ENCODE assay signal across 26 cellular contexts in the genomic region with DNA sequence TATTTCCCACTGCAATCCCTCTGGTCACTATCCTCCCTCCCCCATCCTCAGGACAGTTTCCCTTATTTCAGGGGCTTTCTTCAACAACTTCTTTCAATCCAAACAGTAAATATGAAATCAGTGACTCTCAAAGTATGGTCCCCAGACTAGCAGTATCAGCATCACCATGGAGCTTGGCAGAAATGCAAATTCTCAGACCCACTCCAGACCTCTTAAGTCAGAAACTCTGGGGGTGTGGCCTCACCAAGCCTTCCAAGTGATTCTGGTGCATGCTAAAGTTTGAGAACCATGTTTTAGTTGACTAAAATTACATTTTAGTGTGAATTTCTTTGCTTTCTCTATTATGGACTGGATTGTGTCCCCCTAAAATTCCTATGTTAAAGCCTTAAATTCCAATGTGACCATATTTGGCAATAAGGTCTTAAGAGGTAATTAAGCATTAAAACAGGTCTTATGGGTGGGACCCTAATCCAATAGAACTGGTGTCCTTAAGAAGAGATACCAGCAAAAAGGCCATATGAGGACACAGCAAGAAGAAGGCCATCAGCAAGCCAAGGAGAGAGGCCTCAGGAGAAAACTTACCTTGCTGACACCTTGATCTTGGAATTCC.
"Had no signal": no experiment of that assay in that cellular context is flagged by ENCODE, and none has a peak within 500 bp of the region (broad histone marks: within the 10 kb centered on the region; RNA-seq: fewer than 3 reads in every experiment).

No MANE protein-coding gene starts in this region.

- H3K27ac ChIP-seq: colonic mucosa, esophagus muscularis mucosa, gastrocnemius medialis, ovary, psoas muscle, right atrium auricular region, skin epidermis, stomach, suprapubic skin, transverse colon had no signal

- H3K4me3 ChIP-seq: colonic mucosa, esophagus muscularis mucosa, gastrocnemius medialis, ovary, psoas muscle, right atrium auricular region, skin epidermis, stomach, suprapubic skin, transverse colon had no signal

- H3K36me3 ChIP-seq: colonic mucosa, esophagus muscularis mucosa, gastrocnemius medialis, ovary, right atrium auricular region, stomach, suprapubic skin, transverse colon had no signal

- ATAC-seq: activated CD4-positive, alpha-beta T cell treated with anti-CD3 and anti-CD28 coated beads for 36 hours; activated T-helper 17 cell treated with anti-CD3 and anti-CD28 coated beads, Interleukin-2, amount 50 U/mL, for 72 hours; gastrocnemius medialis; left cardiac atrium; natural killer cell; psoas muscle; stimulated activated effector memory CD8-positive, alpha-beta T cell treated with anti-CD3 and anti-CD28 coated beads, Interleukin-12 subunit alpha, Interleukin-12 subunit beta, amount 100 ng/mL, for 72 hours had no signal

- DNase-seq: activated CD4-positive, alpha-beta T cell treated with anti-CD3 and anti-CD28 coated beads for 36 hours; activated CD4-positive, alpha-beta T cell treated with anti-CD3 and anti-CD28 coated beads, Interleukin-2, amount 50 U/mL, for 4 hours; activated CD8-positive, alpha-beta memory T cell treated with anti-CD3 and anti-CD28 coated beads for 24 hours; activated CD8-positive, alpha-beta memory T cell treated with anti-CD3 and anti-CD28 coated beads, Interleukin-2, amount 50 U/mL, for 4 hours; activated naive CD4-positive, alpha-beta T cell; activated naive CD8-positive, alpha-beta T cell treated with anti-CD3 and anti-CD28 coated beads, Interleukin-2, amount 10 ng/mL, durations not matched to agents 7 days and 5 days; activated T-cell treated with anti-CD3 and anti-CD28 coated beads, Interleukin-2, amount 50 U/mL, for 24 hours; amniotic stem cell; colonic mucosa; gastrocnemius medialis; islet precursor cell; left cardiac atrium; mesendoderm; natural killer cell; ovary; psoas muscle; stimulated activated CD4-positive, alpha-beta T cell treated with anti-CD3 and anti-CD28 coated beads, Interleukin-2, amount 100 ng/mL, for 24 hours; stomach; T-helper 9 cell; transverse colon had no signal

- H3K4me3 Mint-ChIP-seq: activated CD4-positive, alpha-beta T cell treated with anti-CD3 and anti-CD28 coated beads for 36 hours; activated naive CD8-positive, alpha-beta T cell treated with anti-CD3 and anti-CD28 coated beads, Interleukin-2, amount 10 ng/mL, durations not matched to agents 7 days and 5 days; activated T-cell treated with anti-CD3 and anti-CD28 coated beads, Interleukin-2, amount 50 U/mL, for 24 hours; activated T-helper 17 cell treated with anti-CD3 and anti-CD28 coated beads, Interleukin-2, amount 50 U/mL, for 72 hours; natural killer cell; stimulated activated effector memory CD8-positive, alpha-beta T cell treated with anti-CD3 and anti-CD28 coated beads, Interleukin-12 subunit alpha, Interleukin-12 subunit beta, amount 100 ng/mL, for 72 hours had no signal

- H3K36me3 Mint-ChIP-seq: stimulated activated effector memory CD8-positive, alpha-beta T cell treated with anti-CD3 and anti-CD28 coated beads, Interleukin-12 subunit alpha, Interleukin-12 subunit beta, amount 100 ng/mL, for 72 hours had no signal

- H3K9me3 Mint-ChIP-seq: activated T-helper 17 cell treated with anti-CD3 and anti-CD28 coated beads, Interleukin-2, amount 50 U/mL, for 72 hours had no signal

- H3K9me3 ChIP-seq: colonic mucosa, ovary had no signal

- H3K27ac Mint-ChIP-seq: activated CD4-positive, alpha-beta T cell treated with anti-CD3 and anti-CD28 coated beads for 36 hours; activated naive CD8-positive, alpha-beta T cell treated with anti-CD3 and anti-CD28 coated beads, Interleukin-2, amount 10 ng/mL, durations not matched to agents 7 days and 5 days; activated T-cell treated with anti-CD3 and anti-CD28 coated beads, Interleukin-2, amount 50 U/mL, for 24 hours; natural killer cell; stimulated activated effector memory CD8-positive, alpha-beta T cell treated with anti-CD3 and anti-CD28 coated beads, Interleukin-12 subunit alpha, Interleukin-12 subunit beta, amount 100 ng/mL, for 72 hours had no signal

- H3K4me1 ChIP-seq: colonic mucosa, right atrium auricular region had no signal

- H3K27me3 Mint-ChIP-seq: activated CD4-positive, alpha-beta T cell treated with anti-CD3 and anti-CD28 coated beads for 36 hours; activated naive CD8-positive, alpha-beta T cell treated with anti-CD3 and anti-CD28 coated beads, Interleukin-2, amount 10 ng/mL, durations not matched to agents 7 days and 5 days; activated T-cell treated with anti-CD3 and anti-CD28 coated beads, Interleukin-2, amount 50 U/mL, for 24 hours; activated T-helper 17 cell treated with anti-CD3 and anti-CD28 coated beads, Interleukin-2, amount 50 U/mL, for 72 hours had no signal

- H3K27me3 ChIP-seq: colonic mucosa, esophagus muscularis mucosa, gastrocnemius medialis, ovary, right atrium auricular region, stomach, suprapubic skin, transverse colon had no signal
